Comparison of ENCODE assay signal across 11 cellular contexts in the genomic region with DNA sequence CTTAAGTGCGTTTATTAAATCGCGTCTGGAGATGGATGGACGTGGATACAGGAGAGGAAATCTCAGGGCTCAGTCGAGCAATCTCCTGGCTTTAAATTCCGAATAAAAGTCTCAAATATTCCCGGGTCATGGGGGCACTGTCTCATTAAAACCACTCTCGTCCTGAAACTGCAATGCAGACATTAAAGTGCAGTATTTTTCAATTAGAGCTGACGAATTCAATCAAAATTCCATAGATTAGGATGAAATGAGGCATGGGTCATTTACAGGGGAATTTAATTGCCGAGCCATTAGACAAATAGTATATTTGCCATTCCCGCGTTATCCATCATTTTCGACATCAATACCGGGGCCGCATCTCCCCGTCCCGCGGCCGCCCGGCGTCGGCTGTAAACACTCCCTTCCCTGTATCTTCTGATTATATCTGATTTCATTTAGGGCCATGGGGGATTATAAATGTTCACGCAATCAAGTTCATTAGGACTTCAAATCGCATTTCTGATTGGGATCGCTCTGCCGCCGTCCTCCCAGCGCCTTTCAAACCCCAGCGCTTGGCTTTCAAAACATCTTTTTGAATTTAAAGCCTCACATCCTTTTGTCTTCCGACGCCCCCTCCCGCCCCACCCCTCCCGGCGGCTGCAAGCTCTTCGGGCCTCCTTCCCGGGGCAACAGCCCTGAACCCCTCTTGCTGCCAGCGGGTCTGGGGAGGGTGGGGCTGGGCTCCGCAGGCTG. TPM values are rescaled to one million over a fixed set of nuclear protein-coding genes. Genes with fewer than 3 reads are reported as not detected.
DNase-seq lines count a peak whose midpoint lies in the region; ATAC-seq, FAIRE-seq and TF ChIP-seq lines count a peak whose summit lies in the region.
"Had no signal": no experiment of that assay in that cellular context is flagged by ENCODE, and none has a peak within 500 bp of the region (broad histone marks: within the 10 kb centered on the region; RNA-seq: fewer than 3 reads in every experiment).

No MANE protein-coding gene starts in this region.

- H3K27me3 Mint-ChIP-seq in T-helper 17 cell, result peaks cover 68% of the 10 kb centered on the region

- H3K4me3 Mint-ChIP-seq in T-helper 17 cell, result peak overlapping the region; percentile 41

- no peaks in the 10 kb centered on the region for H3K79me2 ChIP-seq in HepG2 (ENCODE audit: insufficient read depth, low read length)

- peaks cover 15% of the 10 kb centered on the region for H3K4me1 Mint-ChIP-seq in T-helper 17 cell

- ATAC-seq in HepG2, result no peak
- no peak for ATAC-seq in right lobe of liver
- no peak for ATAC-seq in T-helper 17 cell
- ATAC-seq in left lung, result no peak
- ATAC-seq in GM18502 (IDR thresholded peaks at IDR 0.05; ENCODE audit: poor library complexity, unreplicated experiment), result no peak

- peaks cover 3% of the 10 kb centered on the region for H3K36me3 Mint-ChIP-seq in T-helper 17 cell (ENCODE audit: low read depth)

- peaks cover 5 to 53% of the 10 kb centered on the region in 2 experiments; a peak in 4 of 5 replicates for H3K27me3 ChIP-seq in HepG2 (ENCODE audit: control insufficient read depth in 1 of 2, insufficient read depth in 2 of 2, low read length in 2 of 2)
- peaks cover 0 to 34% of the 10 kb centered on the region in 2 donors for H3K27me3 ChIP-seq in right lobe of liver
- peaks cover 53% of the 10 kb centered on the region for H3K27me3 ChIP-seq in iPS-15b (ENCODE audit: control insufficient read depth, insufficient read depth, low read length)
- H3K27me3 ChIP-seq in tibial artery, result peaks cover 0 to 60% of the 10 kb centered on the region in 2 donors
- peaks cover 71 to 94% of the 10 kb centered on the region in 2 donors for H3K27me3 ChIP-seq in left lung

- FAIRE-seq in HepG2 (lab: Jason Lieb, UNC), result no peak

- no TSS peak for BruUV-seq in HepG2 (replicated peaks; lab: Mats Ljungman, UMichigan)

- TF ChIP-seq POLR2A in HepG2 (IDR thresholded peaks at IDR 0.05; ENCODE audit: insufficient read depth in 1 of 2, low read depth in 2 of 2, low read length in 2 of 2) (no peak), right lobe of liver (IDR thresholded peaks at IDR 0.05) (no peak)

- WGBS in HepG2 (ENCODE audit: low lambda C conversion rate), result 35% methylated on average over 38 of the region's 38 CpGs
- WGBS in right lobe of liver (ENCODE audit: insufficient coverage, low coverage, low lambda C conversion rate, missing lambda C conversion rate), result 4% methylated on average over 31 of the region's 38 CpGs

- H3K27ac ChIP-seq in HepG2 (ENCODE audit: extremely low read length, insufficient read depth, low read length) (no peak overlapping the region), right lobe of liver (no peak overlapping the region), tibial artery (peak overlapping the region in 1 of 2 donors; percentile 17), left lung (no peak overlapping the region)

- TF ChIP-seq EP300 in HepG2 (IDR thresholded peaks at IDR 0.05; ENCODE audit: low read depth in 2 of 2, low read length in 2 of 2) (no peak), HepG2 (CRISPR knock-in tag; IDR thresholded peaks at IDR 0.05; ENCODE audit: borderline replicate concordance) (no peak)

- POLR2A ChIA-PET in HepG2 (lab: Yijun Ruan, JAX), result no interaction called here

- H3K9me3 ChIP-seq in HepG2 (ENCODE audit: low read length), result no peaks in the 10 kb centered on the region
- H3K9me3 ChIP-seq in right lobe of liver, result no peaks in the 10 kb centered on the region
- no peaks in the 10 kb centered on the region for H3K9me3 ChIP-seq in T-helper 17 cell (ENCODE audit: control insufficient read depth, low read length, poor library complexity, severe bottlenecking)
- H3K9me3 ChIP-seq in iPS-15b (ENCODE audit: control insufficient read depth, insufficient read depth, low read length), result no peaks in the 10 kb centered on the region
- no peaks in the 10 kb centered on the region for H3K9me3 ChIP-seq in tibial artery
- no peaks in the 10 kb centered on the region for H3K9me3 ChIP-seq in left lung

- CTCF ChIA-PET in HepG2 (lab: Yijun Ruan, JAX; ENCODE audit: low intra/inter-chr PET ratio, low total read pairs), result interaction anchor here (1.8 kb wide), 1 partner anchor 243 kb away, joined by 8 read pairs; no protein-coding TSS in a partner anchor

- H3K4me2 ChIP-seq in HepG2 (ENCODE audit: low read depth, low read length), result peak overlapping the region; percentile 76

- H3K4me3 ChIP-seq in HepG2 (replicated peaks in 1 of 3; ENCODE audit: insufficient read depth in 1 of 3, low read depth in 2 of 3, low read length in 3 of 3), result peak overlapping the region in 2 of 3 experiments; percentile 52 to 69; a peak in 3 of 6 replicates
- no peak overlapping the region for H3K4me3 ChIP-seq in right lobe of liver
- H3K4me3 ChIP-seq in iPS-15b (ENCODE audit: low read depth, low read length), result peak overlapping the region; percentile 38
- peak overlapping the region; percentile 35 to 47 for H3K4me3 ChIP-seq in tibial artery
- H3K4me3 ChIP-seq in left lung, result no peak overlapping the region

- H3K9ac ChIP-seq in HepG2 (ENCODE audit: insufficient read depth, low read depth, low read length), result no peak overlapping the region
- H3K9ac ChIP-seq in iPS-15b (ENCODE audit: low read depth, low read length), result no peak overlapping the region

- no peak overlapping the region for H2AFZ ChIP-seq in HepG2 (ENCODE audit: low read length)

- TF ChIP-seq RAD21 in HepG2 (CRISPR knock-in tag; IDR thresholded peaks at IDR 0.05), result no peak

- DNase-seq in HepG2 (ENCODE audit: low spot score), result no peak
- no peak for DNase-seq in right lobe of liver
- no peak for DNase-seq in T-helper 17 cell
- no peak for DNase-seq in tibial artery
- no peak for DNase-seq in left lung
- DNase-seq in kidney glomerular epithelial cell (lab: John Stamatoyannopoulos, UW), result no peak
- DNase-seq: activated CD8-positive, alpha-beta memory T cell treated with anti-CD3 and anti-CD28 coated beads for 24 hours; effector CD8-positive, alpha-beta T cell; NK-92 treated with Interleukin-12 subunit alpha and Interleukin-12 subunit beta, amount 100 ng/mL, for 24 hours had no signal

- no peak overlapping the region for H3K27ac Mint-ChIP-seq in T-helper 17 cell

- TF ChIP-seq CTCF in HepG2 (CRISPR knock-in tag; IDR thresholded peaks at IDR 0.05) (no peak), right lobe of liver (IDR thresholded peaks at IDR 0.05) (no peak), tibial artery (IDR thresholded peaks at IDR 0.05) (no peak), left lung (IDR thresholded peaks at IDR 0.05) (no peak)

- in situ Hi-C loops in HepG2 (cut with HindIII; ENCODE audit: extremely low pct_ligation_motif_present, low pct_unique_long_range_greater_than_20kb), result loop anchor here (5.0 kb wide), 1 partner anchor 402 kb away; no protein-coding TSS in a partner anchor

- H4K20me1 ChIP-seq in HepG2 (ENCODE audit: insufficient read depth, low read length), result no peaks in the 10 kb centered on the region; the same call in 1 of the 2 replicates

- H3K36me3 ChIP-seq in HepG2 (replicated peaks in 1 of 2; ENCODE audit: control insufficient read depth in 1 of 2, insufficient read depth in 2 of 2, low read length in 2 of 2), result no peaks in the 10 kb centered on the region
- H3K36me3 ChIP-seq in right lobe of liver, result no peaks in the 10 kb centered on the region
- no peaks in the 10 kb centered on the region for H3K36me3 ChIP-seq in iPS-15b (ENCODE audit: control insufficient read depth, insufficient read depth, low read length)
- no peaks in the 10 kb centered on the region for H3K36me3 ChIP-seq in tibial artery
- no peaks in the 10 kb centered on the region for H3K36me3 ChIP-seq in left lung

- intact Hi-C loops in HepG2 (cut with micrococcal nuclease; ENCODE audit: unreplicated experiment), result no loop called here
- intact Hi-C loops in right lobe of liver (cut with DNase I), result no loop called here
- intact Hi-C loops in tibial artery (cut with DNase I; ENCODE audit: low total_unique reads), result no loop called here
- intact Hi-C loops in left lung (cut with DNase I), result no loop called here

- H3K4me1 ChIP-seq in HepG2 (ENCODE audit: insufficient read depth, low read length) (0 out of 2 replicates have a peak, but pooled peaks cover 9% of the 10 kb centered on the region), right lobe of liver (peaks cover 0 to 18% (median 0%) of the 10 kb centered on the region in 4 donors), iPS-15b (ENCODE audit: control insufficient read depth, insufficient read depth, low read length) (peaks cover 19% of the 10 kb centered on the region), tibial artery (peaks cover 0 to 27% (median 23%) of the 10 kb centered on the region in 4 donors), left lung (peaks cover 7 to 13% of the 10 kb centered on the region in 2 donors)

TF ChIP-seq in HepG2, 621 proteins besides CTCF, POLR2A, EP300 and RAD21 (continues in another document):
- TF ChIP-seq FOXC1 (CRISPR knock-in tag; IDR thresholded peaks at IDR 0.05; ENCODE audit: borderline replicate concordance) (no peak), ARID2 (CRISPR knock-in tag; IDR thresholded peaks at IDR 0.05; ENCODE audit: borderline replicate concordance) (0 out of 2 replicates have a peak, but pooled peaks have one; percentile 5), ZNF20 (CRISPR knock-in tag; IDR thresholded peaks at IDR 0.05) (no peak), HIVEP1 (CRISPR knock-in tag; IDR thresholded peaks at IDR 0.05) (no peak)

RNA-seq across cellular contexts. Expression of a gene that starts 10.9 kb away (rescaled TPM):
- total RNA-seq in HepG2 (2016; rRNA removed; fragmentation: Illumina TruSeq; extraction: Trizol), result not detected in 2 replicates
- not detected in 2 replicates for total RNA-seq in HepG2 (2016; cell fraction: cytosol; rRNA removed; fragmentation: Illumina TruSeq; extraction: Trizol; ENCODE audit: low read depth)
- not detected in 2 replicates for total RNA-seq in HepG2 (2016; cell fraction: insoluble cytoplasmic fraction; rRNA removed; fragmentation: Illumina TruSeq; extraction: Trizol)
- not detected in 2 replicates for total RNA-seq in HepG2 (2016; cell fraction: membrane; rRNA removed; fragmentation: Illumina TruSeq; extraction: Trizol)
- total RNA-seq in HepG2 (2016; cell fraction: nucleus; rRNA removed; fragmentation: Illumina TruSeq; extraction: Trizol), result not detected in 2 replicates
- polyA plus RNA-seq in HepG2 (2011; rRNA removed), result not detected in 2 replicates
- polyA plus RNA-seq in HepG2 (2011; cell fraction: cytosol; rRNA removed), result 0.08 TPM in 1 of 2 replicates, not detected in the other
- not detected in 2 replicates for polyA plus RNA-seq in HepG2 (2011; cell fraction: nucleus; rRNA removed)
- polyA plus RNA-seq in HepG2 (2012), result not detected in 2 replicates
- not detected in 2 replicates for polyA plus RNA-seq in HepG2 (2016; cell fraction: cytosol; fragmentation: Illumina TruSeq; extraction: Trizol; ENCODE audit: low read depth)
- polyA plus RNA-seq in HepG2 (2016; cell fraction: insoluble cytoplasmic fraction; fragmentation: Illumina TruSeq; extraction: Trizol; ENCODE audit: low read depth), result not detected in 2 replicates
- not detected in 2 replicates for polyA plus RNA-seq in HepG2 (2016; cell fraction: membrane; fragmentation: Illumina TruSeq; extraction: Trizol; ENCODE audit: low read depth)
- not detected in 2 replicates for polyA plus RNA-seq in HepG2 (2016; cell fraction: nucleus; fragmentation: Illumina TruSeq; extraction: Trizol; ENCODE audit: insufficient read depth, low read depth)
- 0.47 TPM in 1 of 2 replicates, not detected in the other for polyA minus RNA-seq in HepG2 (2011; rRNA and poly(A)+ RNA removed; ENCODE audit: low replicate concordance)
- not detected in 2 replicates for polyA minus RNA-seq in HepG2 (2011; cell fraction: cytosol; rRNA and poly(A)+ RNA removed)
- polyA minus RNA-seq in HepG2 (2011; cell fraction: nucleus; rRNA and poly(A)+ RNA removed), result not detected in 2 replicates
- total RNA-seq in right lobe of liver, result not detected
- total RNA-seq in T-helper 17 cell, result not detected
- not detected for total RNA-seq in left lung

Comparison
In these comparisons a context has a peak if more than half of its experiments do, and no peak if none do; other contexts are left out.
1. H3K4me3 ChIP-seq: peak in HepG2 (2 of 3), iPS-15b (single experiment) and tibial artery (2 of 2); none in right lobe of liver (0 of 3) and left lung (0 of 2).